29 cellular contexts compared by ENCODE assay signal in the genomic region with DNA sequence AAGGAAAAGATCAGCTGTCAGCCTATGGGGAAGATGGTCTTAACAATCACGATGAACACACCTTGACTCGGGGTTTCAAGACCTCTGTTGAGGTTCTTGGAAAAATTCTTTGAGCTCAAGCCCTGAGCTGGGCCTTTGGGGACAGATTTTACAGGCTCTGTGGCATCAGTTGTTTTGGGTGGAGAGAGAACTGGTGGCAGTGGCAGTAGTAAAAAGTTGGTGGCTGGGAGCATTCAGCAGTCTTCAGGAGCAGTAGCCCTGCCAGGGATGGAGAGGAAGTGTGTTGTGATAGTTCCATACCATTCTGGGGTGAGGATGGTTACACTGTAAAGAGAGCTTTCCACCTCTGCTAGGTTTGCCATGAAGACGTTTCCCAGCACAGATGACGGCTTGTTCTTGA. TPM values are rescaled to one million over a fixed set of nuclear protein-coding genes. Genes with fewer than 3 reads are reported as not detected.
"Had no signal": no experiment of that assay in that cellular context is flagged by ENCODE, and none has a peak within 500 bp of the region (broad histone marks: within the 10 kb centered on the region; RNA-seq: fewer than 3 reads in every experiment).

No MANE protein-coding gene starts in this region.

- H3K27ac Mint-ChIP-seq: activated CD4-positive, alpha-beta T cell treated with anti-CD3 and anti-CD28 coated beads for 36 hours; activated CD4-positive, alpha-beta T cell treated with anti-CD3 and anti-CD28 coated beads, Interleukin-2, amount 10 ng/mL, durations not matched to agents 7 days and 5 days; activated CD8-positive, alpha-beta T cell treated with anti-CD3 and anti-CD28 coated beads, Interleukin-2, amount 10 ng/mL, durations not matched to agents 7 days and 5 days; activated naive CD8-positive, alpha-beta T cell treated with anti-CD3 and anti-CD28 coated beads, Interleukin-2, amount 10 ng/mL, durations not matched to agents 7 days and 5 days; activated T-cell treated with anti-CD3 and anti-CD28 coated beads, Interleukin-2, amount 50 U/mL, for 24 hours; activated T-helper 2 cell treated with anti-CD3 and anti-CD28 coated beads, Interferon-gamma antibody, Interleukin-2, Interleukin-4, amounts not matched to agents 10 μg/mL and 5 μg/mL and 100 μg/mL, durations not matched to agents 14 hours and 24 hours and 36 hours; T-helper 1 cell treated with Interleukin-12 subunit alpha and Interleukin-12 subunit beta and Interleukin-4 antibody, amounts not matched to agents 30 μg/mL and 1 μg/mL, for 36 hours; T-helper 2 cell treated with Interferon-gamma antibody and Interleukin-4, amounts not matched to agents 5 μg/mL and 100 μg/mL, for 36 hours had no signal

- H3K4me1 ChIP-seq: SJCRH30 had no signal

- DNase-seq: activated CD4-positive, alpha-beta T cell treated with anti-CD3 and anti-CD28 coated beads for 36 hours; activated CD4-positive, alpha-beta T cell treated with anti-CD3 and anti-CD28 coated beads, Interleukin-2, amount 10 ng/mL, durations not matched to agents 7 days and 5 days; activated CD4-positive, alpha-beta T cell treated with anti-CD3 and anti-CD28 coated beads, Interleukin-2, amount 50 U/mL, for 48 hours; activated CD8-positive, alpha-beta T cell treated with anti-CD3 and anti-CD28 coated beads, Interleukin-2, amount 10 ng/mL, durations not matched to agents 7 days and 5 days; activated gamma-delta T cell; activated naive CD4-positive, alpha-beta T cell treated with Interleukin-2 at 50 U/mL for 16 hours; activated naive CD8-positive, alpha-beta T cell treated with anti-CD3 and anti-CD28 coated beads, Interleukin-2, amount 10 ng/mL, durations not matched to agents 7 days and 5 days; activated T-cell treated with anti-CD3 and anti-CD28 coated beads, Interleukin-2, amount 50 U/mL, for 24 hours; amygdala; NCI-H1105; NCI-H1417 treated with DMSO at 0.1 percent for 48 hours; NCI-H187 treated with DMSO at 0.1 percent for 48 hours; NCI-H2081; NCI-H2171 treated with DMSO at 0.1 percent for 48 hours; NCI-H2227 treated with DMSO at 0.1 percent for 48 hours; NCI-H446 treated with DMSO at 0.1 percent for 48 hours; NCI-H524; NCI-H69; NCI-H82; SHP77; SJCRH30 had no signal

- H3K9me3 Mint-ChIP-seq: activated CD4-positive, alpha-beta T cell treated with anti-CD3 and anti-CD28 coated beads, Interleukin-2, amount 10 ng/mL, durations not matched to agents 7 days and 5 days; activated naive CD4-positive, alpha-beta T cell treated with anti-CD3 and anti-CD28 coated beads, Interleukin-2, amount 50 U/mL, for 24 hours; activated naive CD8-positive, alpha-beta T cell treated with anti-CD3 and anti-CD28 coated beads, Interleukin-2, amount 10 ng/mL, durations not matched to agents 7 days and 5 days; activated T-cell treated with anti-CD3 and anti-CD28 coated beads, Interleukin-2, amount 50 U/mL, for 24 hours; activated T-helper 2 cell treated with anti-CD3 and anti-CD28 coated beads, Interferon-gamma antibody, Interleukin-2, Interleukin-4, amounts not matched to agents 10 μg/mL and 5 μg/mL and 100 μg/mL, durations not matched to agents 14 hours and 24 hours and 36 hours; T-helper 1 cell treated with Interleukin-12 subunit alpha and Interleukin-12 subunit beta and Interleukin-4 antibody, amounts not matched to agents 30 μg/mL and 1 μg/mL, for 36 hours; T-helper 2 cell treated with Interferon-gamma antibody and Interleukin-4, amounts not matched to agents 5 μg/mL and 100 μg/mL, for 36 hours had no signal

- H3K36me3 ChIP-seq: ascending aorta, cardiac muscle cell, SJCRH30 had no signal

- H3K4me1 Mint-ChIP-seq: activated CD4-positive, alpha-beta T cell treated with anti-CD3 and anti-CD28 coated beads for 36 hours; activated CD4-positive, alpha-beta T cell treated with anti-CD3 and anti-CD28 coated beads, Interleukin-2, amount 10 ng/mL, durations not matched to agents 7 days and 5 days; activated naive CD4-positive, alpha-beta T cell treated with anti-CD3 and anti-CD28 coated beads, Interleukin-2, amount 50 U/mL, for 24 hours; activated naive CD8-positive, alpha-beta T cell treated with anti-CD3 and anti-CD28 coated beads, Interleukin-2, amount 10 ng/mL, durations not matched to agents 7 days and 5 days had no signal

- H3K9me3 ChIP-seq: ascending aorta, SJCRH30 had no signal

- H3K4me3 ChIP-seq: ascending aorta, cardiac muscle cell, SJCRH30, SK-N-MC had no signal

- H3K4me3 Mint-ChIP-seq: activated CD4-positive, alpha-beta T cell treated with anti-CD3 and anti-CD28 coated beads for 36 hours; activated CD4-positive, alpha-beta T cell treated with anti-CD3 and anti-CD28 coated beads, Interleukin-2, amount 10 ng/mL, durations not matched to agents 7 days and 5 days; activated CD8-positive, alpha-beta T cell treated with anti-CD3 and anti-CD28 coated beads, Interleukin-2, amount 10 ng/mL, durations not matched to agents 7 days and 5 days; activated naive CD4-positive, alpha-beta T cell treated with anti-CD3 and anti-CD28 coated beads, Interleukin-2, amount 50 U/mL, for 24 hours; activated naive CD8-positive, alpha-beta T cell treated with anti-CD3 and anti-CD28 coated beads, Interleukin-2, amount 10 ng/mL, durations not matched to agents 7 days and 5 days; activated T-cell treated with anti-CD3 and anti-CD28 coated beads, Interleukin-2, amount 50 U/mL, for 24 hours; T-helper 1 cell treated with Interleukin-12 subunit alpha and Interleukin-12 subunit beta and Interleukin-4 antibody, amounts not matched to agents 30 μg/mL and 1 μg/mL, for 36 hours; T-helper 2 cell treated with Interferon-gamma antibody and Interleukin-4, amounts not matched to agents 5 μg/mL and 100 μg/mL, for 36 hours had no signal

- H3K27me3 ChIP-seq: ascending aorta, SJCRH30 had no signal

- H3K27ac ChIP-seq: ascending aorta, cardiac muscle cell, SJCRH30, SK-N-MC had no signal

- H3K36me3 Mint-ChIP-seq: activated naive CD4-positive, alpha-beta T cell treated with anti-CD3 and anti-CD28 coated beads, Interleukin-2, amount 50 U/mL, for 24 hours; activated naive CD8-positive, alpha-beta T cell treated with anti-CD3 and anti-CD28 coated beads, Interleukin-2, amount 10 ng/mL, durations not matched to agents 7 days and 5 days had no signal

RNA-seq across cellular contexts. Expression of gene KY, which starts 4.9 kb away (rescaled TPM):
- total RNA-seq: activated CD4-positive, alpha-beta T cell treated with anti-CD3 and anti-CD28 coated beads for 36 hours; activated CD4-positive, alpha-beta T cell treated with anti-CD3 and anti-CD28 coated beads, Interleukin-2, amount 10 ng/mL, durations not matched to agents 7 days and 5 days; activated CD8-positive, alpha-beta T cell treated with anti-CD3 and anti-CD28 coated beads, Interleukin-2, amount 10 ng/mL, durations not matched to agents 7 days and 5 days; activated naive CD8-positive, alpha-beta T cell treated with anti-CD3 and anti-CD28 coated beads, Interleukin-2, amount 10 ng/mL, durations not matched to agents 7 days and 5 days; activated T-helper 2 cell treated with anti-CD3 and anti-CD28 coated beads, Interferon-gamma antibody, Interleukin-2, Interleukin-4, amounts not matched to agents 10 μg/mL and 5 μg/mL and 100 μg/mL, durations not matched to agents 14 hours and 24 hours and 36 hours; RPMI7951; SJCRH30 had no signal
